Comparison of ENCODE assay signal across 8 cellular contexts in genomic region chr22:25419247-25420113, GRCh38.
DNase-seq lines count a peak whose midpoint lies in the region; ATAC-seq, FAIRE-seq and TF ChIP-seq lines count a peak whose summit lies in the region.

No MANE protein-coding gene starts in this region.

- H3K27ac ChIP-seq in CD4-positive, alpha-beta T cell (ENCODE audit: low read depth, low read length) = no peak overlapping the region

- intact Hi-C loops in CD4-positive, alpha-beta T cell (cut with DNase I, micrococcal nuclease) = loop anchor here in 1 of 2 experiments (5.0 kb wide), 1 partner anchor 143 kb away; the partner anchor contains the start of gene GRK3

- H3K36me3 ChIP-seq in bronchial epithelial cell (ENCODE audit: control insufficient read depth, insufficient read depth, low read length) = no peaks in the 10 kb centered on the region

- no peaks in the 10 kb centered on the region for H3K9me3 Mint-ChIP-seq in CD4-positive, alpha-beta T cell

- FAIRE-seq in bronchial epithelial cell (lab: Jason Lieb, UNC) = peak; percentile 18

- POLR2A ChIA-PET in CD4-positive, alpha-beta T cell (lab: Charles Lee) = no interaction called here

- no peaks in the 10 kb centered on the region for H3K36me3 Mint-ChIP-seq in CD4-positive, alpha-beta T cell (ENCODE audit: low read depth)

- H3K9me3 ChIP-seq in CD4-positive, alpha-beta T cell (ENCODE audit: control insufficient read depth, low read length) = no peaks in the 10 kb centered on the region

- H3K27me3 Mint-ChIP-seq in CD4-positive, alpha-beta T cell = peaks cover 73% of the 10 kb centered on the region

- H3K4me3 ChIP-seq in bronchial epithelial cell (ENCODE audit: low read depth, low read length) = no peak overlapping the region

- H3K4me1 Mint-ChIP-seq in CD4-positive, alpha-beta T cell (ENCODE audit: low read depth) = peaks cover 30% of the 10 kb centered on the region

- no peak for TF ChIP-seq CTCF in CD4-positive, alpha-beta T cell (IDR thresholded peaks at IDR 0.05)
- no peak for TF ChIP-seq CTCF in bronchial epithelial cell (IDR thresholded peaks at IDR 0.05; ENCODE audit: insufficient read depth, low read length, severe bottlenecking)

- H3K27ac Mint-ChIP-seq in CD4-positive, alpha-beta T cell = no peak overlapping the region

- peak overlapping the region; percentile 45 for H3K4me3 Mint-ChIP-seq in CD4-positive, alpha-beta T cell

- no peak for DNase-seq in CD4-positive, alpha-beta T cell
- peak; percentile 67 for DNase-seq in NCI-H1436 treated with DMSO at 0.1 percent for 48 hours (lab: John Stamatoyannopoulos, UW)
- DNase-seq in bronchial epithelial cell (ENCODE audit: low read depth) = no peak
- DNase-seq in myocyte (ENCODE audit: low read depth) = peak; percentile 16
- DNase-seq in epidermal melanocyte (ENCODE audit: insufficient read length, low spot score) = no peak
- no peak for DNase-seq in Ammon's horn (ENCODE audit: low spot score)
- DNase-seq in stimulated activated CD4-positive, alpha-beta T cell treated with anti-CD3 and anti-CD28 coated beads, Interleukin-1b, Interleukin-23, amount 100 ng/mL, for 48 hours = no peak

- no peak for ATAC-seq in CD4-positive, alpha-beta T cell (ENCODE audit: poor library complexity)
- ATAC-seq in HG02610 (IDR thresholded peaks at IDR 0.05; ENCODE audit: unreplicated experiment) = no peak

- peaks cover 41% of the 10 kb centered on the region for H3K27me3 ChIP-seq in CD4-positive, alpha-beta T cell (ENCODE audit: control insufficient read depth, insufficient read depth, low read length)
- H3K27me3 ChIP-seq in bronchial epithelial cell (ENCODE audit: control insufficient read depth, insufficient read depth, low read length) = peaks cover 27% of the 10 kb centered on the region

- CTCF ChIA-PET in CD4-positive, alpha-beta T cell (lab: Charles Lee) = no interaction called here

Comparison
In these comparisons a context has a peak if more than half of its experiments do, and no peak if none do; other contexts are left out.
1. DNase-seq: peak in NCI-H1436 treated with DMSO at 0.1 percent for 48 hours (single experiment) and myocyte (single experiment); none in CD4-positive, alpha-beta T cell (0 of 10), bronchial epithelial cell (single experiment), epidermal melanocyte (single experiment), Ammon's horn (single experiment) and stimulated activated CD4-positive, alpha-beta T cell treated with anti-CD3 and anti-CD28 coated beads, Interleukin-1b, Interleukin-23, amount 100 ng/mL, for 48 hours (single experiment).